Comparison of ENCODE assay signal across 31 cellular contexts in genomic region chr4:115259651-115260050, GRCh38.
"Had no signal": no experiment of that assay in that cellular context is flagged by ENCODE, and none has a peak within 500 bp of the region (broad histone marks: within the 10 kb centered on the region; RNA-seq: fewer than 3 reads in every experiment).

No MANE protein-coding gene starts in this region.

- H3K27me3 ChIP-seq: adrenal gland, SJCRH30 had no signal

- H3K36me3 ChIP-seq: adrenal gland, SJCRH30 had no signal

- DNase-seq: activated CD4-positive, alpha-beta T cell treated with anti-CD3 and anti-CD28 coated beads for 36 hours; activated CD4-positive, alpha-beta T cell treated with anti-CD3 and anti-CD28 coated beads, Interleukin-2, amount 10 ng/mL, durations not matched to agents 7 days and 5 days; activated CD4-positive, alpha-beta T cell treated with anti-CD3 and anti-CD28 coated beads, Interleukin-2, amount 50 U/mL, for 48 hours; activated CD8-positive, alpha-beta memory T cell treated with anti-CD3 and anti-CD28 coated beads, Interleukin-2, amount 50 U/mL, for 4 hours; activated gamma-delta T cell treated with Interleukin-2 at 50 U/mL for 16 hours; activated naive CD4-positive, alpha-beta T cell treated with anti-CD3 and anti-CD28 coated beads for 36 hours; activated T-cell treated with anti-CD3 and anti-CD28 coated beads for 4 hours; activated T-cell treated with anti-CD3 and anti-CD28 coated beads, Interleukin-2, amount 50 U/mL, for 4 hours; adrenal gland; caudate nucleus; cerebellar nuclear complex; NCI-H1048; NCI-H1105 treated with DMSO at 0.1 percent for 48 hours; NCI-H1436; NCI-H1694 treated with DMSO at 0.1 percent for 48 hours; NCI-H2029; NCI-H345; NCI-H524 treated with DMSO at 0.1 percent for 48 hours; NCI-H748 treated with DMSO at 0.1 percent for 48 hours; NK-92 treated with Interleukin-12 subunit alpha and Interleukin-12 subunit beta, amount 100 ng/mL, for 24 hours; SHP77; SJCRH30; SW 1271; T-helper 1 cell; T-helper 2 cell; T-helper 9 cell had no signal

- H3K27ac ChIP-seq: adrenal gland, SJCRH30, SK-N-MC had no signal

- ATAC-seq: activated CD4-positive, alpha-beta T cell treated with anti-CD3 and anti-CD28 coated beads for 36 hours; activated CD4-positive, CD25-positive, alpha-beta regulatory T cell treated with anti-CD3 and anti-CD28 coated beads, Interleukin-2, amount 50 U/mL, for 24 hours; activated naive CD4-positive, alpha-beta T cell treated with anti-CD3 and anti-CD28 coated beads, Interleukin-2, amount 50 U/mL, for 72 hours; activated T-cell treated with anti-CD3 and anti-CD28 coated beads, Interleukin-2, amount 50 U/mL, for 4 hours; Panc1; WTC11 had no signal

- H3K4me1 ChIP-seq: adrenal gland, SJCRH30 had no signal

- H3K9me3 ChIP-seq: adrenal gland, SJCRH30 had no signal

- H3K4me3 ChIP-seq: adrenal gland, SJCRH30, SK-N-MC had no signal
